ENCODE assay signal across 14 cellular contexts in the genomic region with DNA sequence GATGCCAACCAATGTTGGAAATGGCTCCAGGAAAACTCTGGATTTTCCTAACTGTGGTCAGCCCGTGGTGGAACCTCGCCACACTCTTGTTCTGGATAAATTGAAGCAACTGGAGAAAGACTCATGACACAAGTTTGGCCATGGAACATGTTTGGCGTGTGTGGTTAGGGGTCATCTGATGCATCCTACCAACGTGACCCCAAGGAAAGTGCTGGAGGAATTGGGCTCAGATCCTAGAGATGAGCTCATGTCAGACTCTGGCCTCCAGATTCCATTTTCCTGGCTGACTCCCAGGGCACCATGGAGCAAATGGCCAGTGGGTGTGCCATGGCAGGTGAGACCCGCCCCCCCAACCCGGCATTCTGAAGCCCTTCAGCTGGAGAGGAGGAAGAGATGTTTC. TPM values are rescaled to one million over a fixed set of nuclear protein-coding genes. Genes with fewer than 3 reads are reported as not detected.
DNase-seq lines count a peak whose midpoint lies in the region; ATAC-seq and TF ChIP-seq lines count a peak whose summit lies in the region.
"Had no signal": no experiment of that assay in that cellular context is flagged by ENCODE, and none has a peak within 500 bp of the region (broad histone marks: within the 10 kb centered on the region; RNA-seq: fewer than 3 reads in every experiment).

No MANE protein-coding gene starts in this region.

- TF ChIP-seq CTCF in HFFc6 (IDR thresholded peaks at IDR 0.05), result no peak

- H3K27me3 Mint-ChIP-seq in HFFc6 (ENCODE audit: insufficient read depth), result peaks cover 42% of the 10 kb centered on the region
- no peaks in the 10 kb centered on the region for H3K27me3 Mint-ChIP-seq in activated T-cell treated with anti-CD3 and anti-CD28 coated beads, Interleukin-2, amount 50 U/mL, for 24 hours

- no peak overlapping the region for H3K4me3 Mint-ChIP-seq in HFFc6
- H3K4me3 Mint-ChIP-seq in activated T-cell treated with anti-CD3 and anti-CD28 coated beads, Interleukin-2, amount 50 U/mL, for 24 hours, result no peak overlapping the region
- H3K4me3 Mint-ChIP-seq: CD4-positive, alpha-beta T cell; H9 had no signal

- DNase-seq in A172 (ENCODE audit: low spot score) (peak; percentile 10), HFFc6 (peak; percentile 2), RPMI7951 (ENCODE audit: low read depth) (peak; percentile 49), left lobe of liver (ENCODE audit: low spot score) (no peak), putamen (ENCODE audit: low spot score) (no peak), RPMI8226 (no peak)
- no peak for DNase-seq in activated T-cell treated with anti-CD3 and anti-CD28 coated beads, Interleukin-2, amount 50 U/mL, for 24 hours
- DNase-seq: CD4-positive, alpha-beta T cell; DMS79; GF-D8; GOT3; H9 had no signal

- H3K27ac Mint-ChIP-seq in HFFc6, result no peak overlapping the region
- no peak overlapping the region for H3K27ac Mint-ChIP-seq in activated T-cell treated with anti-CD3 and anti-CD28 coated beads, Interleukin-2, amount 50 U/mL, for 24 hours
- H3K27ac Mint-ChIP-seq: CD4-positive, alpha-beta T cell; H9 had no signal

- ATAC-seq in left lobe of liver, result peak; percentile 23
- ATAC-seq in HG02852 (IDR thresholded peaks at IDR 0.05; ENCODE audit: unreplicated experiment), result no peak
- ATAC-seq: K562 had no signal

- no peaks in the 10 kb centered on the region for H3K36me3 Mint-ChIP-seq in HFFc6 (ENCODE audit: low read depth)
- no peaks in the 10 kb centered on the region for H3K36me3 Mint-ChIP-seq in activated T-cell treated with anti-CD3 and anti-CD28 coated beads, Interleukin-2, amount 50 U/mL, for 24 hours (ENCODE audit: low read depth)

- H3K9me3 Mint-ChIP-seq in HFFc6, result no peaks in the 10 kb centered on the region
- H3K9me3 Mint-ChIP-seq in activated T-cell treated with anti-CD3 and anti-CD28 coated beads, Interleukin-2, amount 50 U/mL, for 24 hours, result no peaks in the 10 kb centered on the region
- H3K9me3 Mint-ChIP-seq: CD4-positive, alpha-beta T cell had no signal

- peaks cover 6% of the 10 kb centered on the region; the same call in 1 of the 2 replicates for H3K4me1 Mint-ChIP-seq in HFFc6 (ENCODE audit: low read depth)
- no peaks in the 10 kb centered on the region for H3K4me1 Mint-ChIP-seq in activated T-cell treated with anti-CD3 and anti-CD28 coated beads, Interleukin-2, amount 50 U/mL, for 24 hours (ENCODE audit: low read depth)

RNA-seq across cellular contexts. Expression of a gene that starts 58.5 kb away (rescaled TPM):
- not detected in 2 replicates for total RNA-seq in A172 (2014; rRNA removed; shearing (Covaris generic))
- not detected for total RNA-seq in HFFc6 (2021; fragmentation: NEBNext Ultra II Directional; extraction: Animal tissue kit (Norgen Biotek cat#: 25700))
- not detected in 2 replicates for total RNA-seq in RPMI7951 (2014; rRNA removed; shearing (Covaris generic))
- total RNA-seq in left lobe of liver, result not detected
- total RNA-seq: CD4-positive, alpha-beta T cell; K562 had no signal

Comparison
In these comparisons a context has a peak if more than half of its experiments do, and no peak if none do; other contexts are left out.
1. DNase-seq: peak in A172 (single experiment), HFFc6 (single experiment) and RPMI7951 (single experiment); none in left lobe of liver (single experiment), activated T-cell treated with anti-CD3 and anti-CD28 coated beads, Interleukin-2, amount 50 U/mL, for 24 hours (single experiment), putamen (single experiment) and RPMI8226 (single experiment).